13 cellular contexts compared by ENCODE assay signal in the genomic region with DNA sequence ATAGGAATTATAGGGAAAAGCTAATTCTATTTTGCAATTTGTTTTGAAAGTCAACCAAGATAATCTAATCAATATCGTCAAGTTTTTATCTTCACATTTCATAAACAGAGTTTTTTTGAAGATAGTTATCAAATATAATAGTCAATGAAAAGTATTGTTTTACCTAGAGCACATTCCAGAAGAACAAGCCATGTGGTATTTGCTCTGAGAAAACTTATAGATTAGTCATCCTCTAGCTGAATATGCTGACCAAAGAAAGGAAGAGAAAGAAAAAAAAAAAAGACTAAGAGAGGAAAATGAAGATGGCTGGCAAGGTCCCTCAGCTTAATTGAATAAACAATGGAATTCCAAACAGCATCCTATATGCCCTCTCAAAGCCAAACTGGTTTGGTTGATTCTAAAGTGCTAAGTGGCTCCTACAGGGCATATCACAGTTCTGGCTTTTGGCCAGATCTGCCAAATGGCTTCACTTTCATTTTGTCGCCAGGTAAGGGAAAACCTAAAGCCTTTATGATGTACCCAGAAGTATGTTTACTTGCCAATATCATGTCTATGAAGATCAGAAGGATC.
A peak's percentile ranks its signal among the peaks of the same experiment; 100 is the strongest.
DNase-seq lines count a peak whose midpoint lies in the region; ATAC-seq, FAIRE-seq and TF ChIP-seq lines count a peak whose summit lies in the region.
"Had no signal": no experiment of that assay in that cellular context is flagged by ENCODE, and none has a peak within 500 bp of the region (broad histone marks: within the 10 kb centered on the region; RNA-seq: fewer than 3 reads in every experiment).

No MANE protein-coding gene starts in this region.

- H3K4me2 ChIP-seq in keratinocyte (ENCODE audit: control insufficient read depth, extremely low read depth, insufficient read depth, low read depth, low read length) = peak overlapping the region; percentile 59

- no peaks in the 10 kb centered on the region for H3K79me2 ChIP-seq in keratinocyte (ENCODE audit: control insufficient read depth, insufficient read depth, low read length)

- no peaks in the 10 kb centered on the region for H3K9me1 ChIP-seq in keratinocyte (ENCODE audit: control insufficient read depth, extremely low read depth, insufficient read depth, low read length)

- ATAC-seq in SK-N-SH treated with all-trans-retinoic acid at 6 μM for 48 hours (peak; percentile 65), GM19328 (IDR thresholded peaks at IDR 0.05; ENCODE audit: unreplicated experiment) (no peak)
- ATAC-seq: CD8-positive, alpha-beta T cell had no signal

- peak overlapping the region; percentile 58 for H2AFZ ChIP-seq in keratinocyte (ENCODE audit: control insufficient read depth, low read length)

- H4K20me1 ChIP-seq in keratinocyte (ENCODE audit: control insufficient read depth, extremely low read depth, insufficient read depth, low read length) = no peaks in the 10 kb centered on the region

- H3K27me3 ChIP-seq in keratinocyte (ENCODE audit: control insufficient read depth, extremely low read depth, insufficient read depth, low read length) = no peaks in the 10 kb centered on the region
- H3K27me3 ChIP-seq: sigmoid colon, upper lobe of left lung had no signal

- H3K36me3 ChIP-seq in keratinocyte (ENCODE audit: control insufficient read depth in 2 of 2, extremely low read depth in 1 of 2, insufficient read depth in 2 of 2, low read length in 2 of 2) = no peaks in the 10 kb centered on the region
- H3K36me3 ChIP-seq: sigmoid colon, upper lobe of left lung had no signal

- H3K4me1 ChIP-seq in keratinocyte (ENCODE audit: control insufficient read depth, extremely low read depth, insufficient read depth, low read length) = peaks cover 23% of the 10 kb centered on the region
- H3K4me1 ChIP-seq: upper lobe of left lung had no signal

- H3K27ac ChIP-seq in keratinocyte (ENCODE audit: control insufficient read depth, insufficient read depth, low read length) = no peak overlapping the region
- H3K27ac ChIP-seq: sigmoid colon, upper lobe of left lung had no signal

- DNase-seq in DMS153 treated with DMSO at 0.1 percent for 48 hours (lab: John Stamatoyannopoulos, UW; ENCODE audit: unreplicated experiment) = peak; percentile 50
- DNase-seq in M059J (ENCODE audit: low read depth) = peak; percentile 42
- DNase-seq in keratinocyte (ENCODE audit: low read depth, low spot score) = no peak
- DNase-seq in islet precursor cell = no peak
- DNase-seq in SKM-1 (lab: John Stamatoyannopoulos, UW; ENCODE audit: unreplicated experiment) = no peak
- no peak for DNase-seq in stimulated activated CD4-positive, alpha-beta T cell treated with anti-CD3 and anti-CD28 coated beads, Interleukin-1b, Interleukin-23, amount 100 ng/mL, for 48 hours
- DNase-seq: CD8-positive, alpha-beta T cell; sigmoid colon; upper lobe of left lung had no signal

- H3K9me3 ChIP-seq in keratinocyte (ENCODE audit: control insufficient read depth, low read depth, low read length) = no peaks in the 10 kb centered on the region
- H3K9me3 ChIP-seq: sigmoid colon, upper lobe of left lung had no signal

- dilution Hi-C loops in keratinocyte (cut with MboI; ENCODE audit: extremely low pct_ligation_motif_present, low sequenced_read_pairs) = no loop called here

- H3K4me3 ChIP-seq in keratinocyte (ENCODE audit: control insufficient read depth in 2 of 3, extremely low read depth in 1 of 3, insufficient read depth in 2 of 3, low read depth in 1 of 3, low read length in 3 of 3) = peak overlapping the region in 1 of 3 experiments; percentile 28
- H3K4me3 ChIP-seq: sigmoid colon, upper lobe of left lung had no signal

- no peak overlapping the region for H3K9ac ChIP-seq in keratinocyte (ENCODE audit: control insufficient read depth, extremely low read depth, insufficient read depth, low read length)

- peak; percentile 86 for FAIRE-seq in keratinocyte (lab: Jason Lieb, UNC)
- FAIRE-seq: endometrium, GM12891 had no signal

- TF ChIP-seq CTCF in keratinocyte (optimal IDR thresholded peaks at IDR 0.05 in 1 of 3, IDR thresholded peaks at IDR 0.05 in 1 of 3, conservative IDR thresholded peaks at IDR 0.05 in 1 of 3; ENCODE audit: extremely low read depth in 1 of 3, insufficient read depth in 2 of 3, low read length in 3 of 3) = no peak

TF ChIP-seq in SK-N-SH treated with all-trans-retinoic acid at 6 μM for 48 hours, 23 proteins besides CTCF, POLR2A, EP300 and RAD21 (continues in another document):
- TF ChIP-seq ZFP3 (CRISPR knock-in tag; IDR thresholded peaks at IDR 0.05) (no peak), TCF4 (CRISPR knock-in tag; IDR thresholded peaks at IDR 0.05; ENCODE audit: borderline replicate concordance) (no peak), PPARA (CRISPR knock-in tag; IDR thresholded peaks at IDR 0.05; ENCODE audit: borderline replicate concordance) (no peak), OSR1 (CRISPR knock-in tag; IDR thresholded peaks at IDR 0.05) (no peak), TOX (CRISPR knock-in tag; IDR thresholded peaks at IDR 0.05; ENCODE audit: borderline replicate concordance) (no peak), ZNF8 (CRISPR knock-in tag; IDR thresholded peaks at IDR 0.05) (no peak), ZNF565 (CRISPR knock-in tag; conservative IDR thresholded peaks at IDR 0.05; ENCODE audit: low read depth) (no peak), ZC3H10 (CRISPR knock-in tag; IDR thresholded peaks at IDR 0.05) (no peak), SNAI2 (CRISPR knock-in tag; IDR thresholded peaks at IDR 0.05) (no peak), ZNF70 (CRISPR knock-in tag; IDR thresholded peaks at IDR 0.05) (no peak), BACH2 (CRISPR knock-in tag; IDR thresholded peaks at IDR 0.05; ENCODE audit: borderline replicate concordance) (no peak), GLIS3 (CRISPR knock-in tag; IDR thresholded peaks at IDR 0.05) (no peak)
- TF ChIP-seq, protein P1, sequence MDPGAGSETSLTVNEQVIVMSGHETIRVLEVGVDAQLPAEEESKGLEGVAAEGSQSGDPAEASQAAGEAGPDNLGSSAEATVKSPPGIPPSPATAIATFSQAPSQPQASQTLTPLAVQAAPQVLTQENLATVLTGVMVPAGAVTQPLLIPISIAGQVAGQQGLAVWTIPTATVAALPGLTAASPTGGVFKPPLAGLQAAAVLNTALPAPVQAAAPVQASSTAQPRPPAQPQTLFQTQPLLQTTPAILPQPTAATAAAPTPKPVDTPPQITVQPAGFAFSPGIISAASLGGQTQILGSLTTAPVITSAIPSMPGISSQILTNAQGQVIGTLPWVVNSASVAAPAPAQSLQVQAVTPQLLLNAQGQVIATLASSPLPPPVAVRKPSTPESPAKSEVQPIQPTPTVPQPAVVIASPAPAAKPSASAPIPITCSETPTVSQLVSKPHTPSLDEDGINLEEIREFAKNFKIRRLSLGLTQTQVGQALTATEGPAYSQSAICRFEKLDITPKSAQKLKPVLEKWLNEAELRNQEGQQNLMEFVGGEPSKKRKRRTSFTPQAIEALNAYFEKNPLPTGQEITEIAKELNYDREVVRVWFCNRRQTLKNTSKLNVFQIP (CRISPR knock-in tag; IDR thresholded peaks at IDR 0.05; ENCODE audit: borderline replicate concordance, low read depth) = no peak
- TF ChIP-seq, protein P2, sequence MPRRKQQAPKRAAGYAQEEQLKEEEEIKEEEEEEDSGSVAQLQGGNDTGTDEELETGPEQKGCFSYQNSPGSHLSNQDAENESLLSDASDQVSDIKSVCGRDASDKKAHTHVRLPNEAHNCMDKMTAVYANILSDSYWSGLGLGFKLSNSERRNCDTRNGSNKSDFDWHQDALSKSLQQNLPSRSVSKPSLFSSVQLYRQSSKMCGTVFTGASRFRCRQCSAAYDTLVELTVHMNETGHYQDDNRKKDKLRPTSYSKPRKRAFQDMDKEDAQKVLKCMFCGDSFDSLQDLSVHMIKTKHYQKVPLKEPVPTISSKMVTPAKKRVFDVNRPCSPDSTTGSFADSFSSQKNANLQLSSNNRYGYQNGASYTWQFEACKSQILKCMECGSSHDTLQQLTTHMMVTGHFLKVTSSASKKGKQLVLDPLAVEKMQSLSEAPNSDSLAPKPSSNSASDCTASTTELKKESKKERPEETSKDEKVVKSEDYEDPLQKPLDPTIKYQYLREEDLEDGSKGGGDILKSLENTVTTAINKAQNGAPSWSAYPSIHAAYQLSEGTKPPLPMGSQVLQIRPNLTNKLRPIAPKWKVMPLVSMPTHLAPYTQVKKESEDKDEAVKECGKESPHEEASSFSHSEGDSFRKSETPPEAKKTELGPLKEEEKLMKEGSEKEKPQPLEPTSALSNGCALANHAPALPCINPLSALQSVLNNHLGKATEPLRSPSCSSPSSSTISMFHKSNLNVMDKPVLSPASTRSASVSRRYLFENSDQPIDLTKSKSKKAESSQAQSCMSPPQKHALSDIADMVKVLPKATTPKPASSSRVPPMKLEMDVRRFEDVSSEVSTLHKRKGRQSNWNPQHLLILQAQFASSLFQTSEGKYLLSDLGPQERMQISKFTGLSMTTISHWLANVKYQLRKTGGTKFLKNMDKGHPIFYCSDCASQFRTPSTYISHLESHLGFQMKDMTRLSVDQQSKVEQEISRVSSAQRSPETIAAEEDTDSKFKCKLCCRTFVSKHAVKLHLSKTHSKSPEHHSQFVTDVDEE (CRISPR knock-in tag; IDR thresholded peaks at IDR 0.05) = no peak
- TF ChIP-seq, protein P3, sequence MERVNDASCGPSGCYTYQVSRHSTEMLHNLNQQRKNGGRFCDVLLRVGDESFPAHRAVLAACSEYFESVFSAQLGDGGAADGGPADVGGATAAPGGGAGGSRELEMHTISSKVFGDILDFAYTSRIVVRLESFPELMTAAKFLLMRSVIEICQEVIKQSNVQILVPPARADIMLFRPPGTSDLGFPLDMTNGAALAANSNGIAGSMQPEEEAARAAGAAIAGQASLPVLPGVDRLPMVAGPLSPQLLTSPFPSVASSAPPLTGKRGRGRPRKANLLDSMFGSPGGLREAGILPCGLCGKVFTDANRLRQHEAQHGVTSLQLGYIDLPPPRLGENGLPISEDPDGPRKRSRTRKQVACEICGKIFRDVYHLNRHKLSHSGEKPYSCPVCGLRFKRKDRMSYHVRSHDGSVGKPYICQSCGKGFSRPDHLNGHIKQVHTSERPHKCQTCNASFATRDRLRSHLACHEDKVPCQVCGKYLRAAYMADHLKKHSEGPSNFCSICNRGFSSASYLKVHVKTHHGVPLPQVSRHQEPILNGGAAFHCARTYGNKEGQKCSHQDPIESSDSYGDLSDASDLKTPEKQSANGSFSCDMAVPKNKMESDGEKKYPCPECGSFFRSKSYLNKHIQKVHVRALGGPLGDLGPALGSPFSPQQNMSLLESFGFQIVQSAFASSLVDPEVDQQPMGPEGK (CRISPR knock-in tag; IDR thresholded peaks at IDR 0.05; ENCODE audit: borderline replicate concordance) = no peak

Comparison
In these comparisons a context has a peak if more than half of its experiments do, and no peak if none do; other contexts are left out.
1. DNase-seq: peak in DMS153 treated with DMSO at 0.1 percent for 48 hours (single experiment) and M059J (single experiment); none in keratinocyte (single experiment), islet precursor cell (single experiment), SKM-1 (single experiment) and stimulated activated CD4-positive, alpha-beta T cell treated with anti-CD3 and anti-CD28 coated beads, Interleukin-1b, Interleukin-23, amount 100 ng/mL, for 48 hours (single experiment).